In the genomic region with DNA sequence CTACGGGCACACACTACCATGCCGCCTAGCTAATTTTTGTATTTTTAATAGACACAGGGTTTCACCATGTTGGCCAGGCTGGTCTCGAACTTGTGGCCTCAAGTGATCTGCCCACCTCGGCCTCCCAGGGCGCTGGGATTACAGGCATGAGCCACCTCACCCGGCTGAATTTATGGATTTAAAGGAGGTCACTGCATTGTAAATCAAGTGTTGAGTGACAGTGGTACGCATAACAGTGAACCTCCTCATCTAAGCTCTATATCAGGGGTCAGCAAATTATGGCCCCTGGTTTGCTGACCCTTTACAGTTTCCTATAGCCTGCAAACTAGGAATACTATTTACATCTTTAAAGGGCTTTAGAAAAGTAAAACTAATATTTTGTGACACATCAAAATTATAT, we compare ENCODE assay signal across 13 cellular contexts.
"Had no signal": no experiment of that assay in that cellular context is flagged by ENCODE, and none has a peak within 500 bp of the region (broad histone marks: within the 10 kb centered on the region; RNA-seq: fewer than 3 reads in every experiment).

No MANE protein-coding gene starts in this region.

- H3K9me3 ChIP-seq: right atrium auricular region, thoracic aorta, upper lobe of right lung had no signal

- H3K27me3 ChIP-seq: cardiac muscle cell, right atrium auricular region, upper lobe of right lung had no signal

- H3K4me3 Mint-ChIP-seq: activated CD8-positive, alpha-beta T cell treated with anti-CD3 and anti-CD28 coated beads, Interleukin-2, amount 10 ng/mL, durations not matched to agents 7 days and 5 days; T-cell had no signal

- ATAC-seq: activated CD8-positive, alpha-beta T cell treated with anti-CD3 and anti-CD28 coated beads, Interleukin-2, amount 10 ng/mL, durations not matched to agents 7 days and 5 days; esophagus mucosa; natural killer cell treated with Interleukin-12 subunit alpha and Interleukin-12 subunit beta and Interleukin-15 and Interleukin-18, amount 100 ng/mL, for 72 hours; T-cell; upper lobe of right lung had no signal

- H3K4me3 ChIP-seq: cardiac muscle cell, right atrium auricular region, thoracic aorta, upper lobe of right lung had no signal

- H3K27me3 Mint-ChIP-seq: progenitor cell of endocrine pancreas had no signal

- H3K9me3 Mint-ChIP-seq: natural killer cell treated with Interleukin-12 subunit alpha and Interleukin-12 subunit beta and Interleukin-15 and Interleukin-18, amount 100 ng/mL, for 72 hours; T-cell had no signal

- H3K4me1 ChIP-seq: upper lobe of right lung had no signal

- DNase-seq: activated CD4-positive, CD25-positive, alpha-beta regulatory T cell treated with anti-CD3 and anti-CD28 coated beads, Interleukin-2, amount 50 U/mL, for 72 hours; activated CD8-positive, alpha-beta memory T cell treated with anti-CD3 and anti-CD28 coated beads, Interleukin-2, amount 50 U/mL, for 4 hours; activated CD8-positive, alpha-beta T cell treated with anti-CD3 and anti-CD28 coated beads, Interleukin-2, amount 10 ng/mL, durations not matched to agents 7 days and 5 days; glutamatergic neuron; T-cell; T-helper 9 cell; upper lobe of right lung had no signal

- H3K27ac ChIP-seq: cardiac muscle cell, right atrium auricular region, thoracic aorta, upper lobe of right lung had no signal

- H3K36me3 ChIP-seq: cardiac muscle cell had no signal

- H3K27ac Mint-ChIP-seq: progenitor cell of endocrine pancreas, T-cell had no signal
